ENCODE assay signal across 10 cellular contexts in the genomic region with DNA sequence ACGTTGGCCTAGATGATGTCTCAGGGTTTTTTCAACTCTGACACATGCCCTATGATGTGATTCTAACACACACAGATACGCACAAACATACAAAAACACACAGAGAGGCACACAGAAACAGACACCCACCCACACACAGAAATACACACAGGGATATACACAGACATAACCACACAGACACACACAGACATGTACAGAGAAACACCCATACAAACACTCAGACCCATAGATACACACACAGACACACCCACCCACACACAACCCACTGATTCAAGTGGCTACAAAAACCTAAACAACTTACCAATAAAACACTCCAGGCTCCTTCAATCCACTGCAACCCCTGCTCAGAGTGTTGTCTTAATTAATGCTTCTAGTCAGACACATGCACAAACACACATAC.
"Had no signal": no experiment of that assay in that cellular context is flagged by ENCODE, and none has a peak within 500 bp of the region (broad histone marks: within the 10 kb centered on the region; RNA-seq: fewer than 3 reads in every experiment).

No MANE protein-coding gene starts in this region.

- H2AFZ ChIP-seq: GM23248 had no signal

- FAIRE-seq: H54, HepG2 had no signal

- H3K36me3 Mint-ChIP-seq: IgD-negative memory B cell had no signal

- H3K4me3 Mint-ChIP-seq: H9, HFFc6, IgD-negative memory B cell had no signal

- H3K4me1 Mint-ChIP-seq: IgD-negative memory B cell had no signal

- DNase-seq: GM23248, GOT3, H9, HCEC 1CT, HFFc6, KBM-7 had no signal

- H3K9me3 Mint-ChIP-seq: H9, IgD-negative memory B cell had no signal

- H3K27ac ChIP-seq: GM23248, HL-60 had no signal

- H3K9ac ChIP-seq: GM23248 had no signal

- H3K4me3 ChIP-seq: GM23248 had no signal

- H3K27ac Mint-ChIP-seq: H9, HFFc6, IgD-negative memory B cell had no signal

- ATAC-seq: HepG2 had no signal
